In the genomic region with DNA sequence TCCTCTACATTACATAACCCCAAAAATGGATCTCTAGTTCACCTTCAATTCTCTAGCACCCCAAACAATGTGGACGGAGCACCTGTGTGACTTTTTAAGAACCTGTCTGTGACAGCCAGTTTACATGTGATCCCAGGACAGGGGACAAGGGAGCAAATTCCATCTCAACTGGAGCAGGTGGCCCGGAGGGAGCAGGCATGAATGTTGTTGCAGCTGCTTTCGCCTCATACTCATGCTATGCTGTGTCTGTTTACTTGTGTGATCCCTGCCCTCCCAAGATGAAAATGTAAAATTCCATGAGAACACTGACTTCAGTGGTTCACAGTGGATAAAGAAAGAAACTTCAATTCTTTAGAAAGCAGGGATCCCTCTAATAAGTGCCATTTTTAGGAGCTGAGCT, we compare ENCODE assay signal across 28 cellular contexts.
"Had no signal": no experiment of that assay in that cellular context is flagged by ENCODE, and none has a peak within 500 bp of the region (broad histone marks: within the 10 kb centered on the region; RNA-seq: fewer than 3 reads in every experiment).

No MANE protein-coding gene starts in this region.

- H3K4me1 ChIP-seq: adrenal gland, body of pancreas had no signal

- FAIRE-seq: colon, frontal cortex had no signal

- H3K9me3 ChIP-seq: adrenal gland, body of pancreas had no signal

- H3K27ac ChIP-seq: adrenal gland, body of pancreas had no signal

- ATAC-seq: activated CD4-positive, alpha-beta T cell treated with anti-CD3 and anti-CD28 coated beads for 36 hours; activated CD8-positive, alpha-beta T cell treated with anti-CD3 and anti-CD28 coated beads for 36 hours; activated naive CD8-positive, alpha-beta T cell treated with anti-CD3 and anti-CD28 coated beads, Interleukin-2, amount 50 U/mL, for 24 hours; body of pancreas; esophagus mucosa had no signal

- H3K36me3 ChIP-seq: adrenal gland had no signal

- H3K4me3 ChIP-seq: adrenal gland, body of pancreas had no signal

- H3K27me3 ChIP-seq: adrenal gland, body of pancreas had no signal

- DNase-seq: activated CD4-positive, alpha-beta T cell treated with anti-CD3 and anti-CD28 coated beads for 36 hours; activated CD4-positive, alpha-beta T cell treated with anti-CD3 and anti-CD28 coated beads, Interleukin-2, amount 10 ng/mL, durations not matched to agents 7 days and 5 days; activated CD4-positive, alpha-beta T cell treated with anti-CD3 and anti-CD28 coated beads, Interleukin-2, amount 50 U/mL, for 48 hours; activated CD4-positive, CD25-positive, alpha-beta regulatory T cell; activated CD4-positive, CD25-positive, alpha-beta regulatory T cell treated with anti-CD3 and anti-CD28 coated beads, Interleukin-2, amount 50 U/mL, for 72 hours; activated CD8-positive, alpha-beta memory T cell treated with anti-CD3 and anti-CD28 coated beads for 24 hours; activated CD8-positive, alpha-beta T cell treated with anti-CD3 and anti-CD28 coated beads for 36 hours; activated effector memory CD4-positive, alpha-beta T cell treated with anti-CD3 and anti-CD28 coated beads, Interleukin-2, amount 50 U/mL, for 16 hours; activated naive CD4-positive, alpha-beta T cell treated with anti-CD3 and anti-CD28 coated beads for 36 hours; activated naive CD8-positive, alpha-beta T cell treated with anti-CD3 and anti-CD28 coated beads for 36 hours; activated naive CD8-positive, alpha-beta T cell treated with anti-CD3 and anti-CD28 coated beads, Interleukin-2, amount 50 U/mL, for 24 hours; activated T-cell treated with anti-CD3 and anti-CD28 coated beads, Interleukin-2, amount 50 U/mL, for 1 hour; activated T-cell treated with anti-CD3 and anti-CD28 coated beads, Interleukin-2, amount 50 U/mL, for 48 hours; adrenal gland; amygdala; aorta; body of pancreas; caudate nucleus; cortex of kidney; dermis blood vessel endothelial cell; effector memory CD4-positive, alpha-beta T cell; endodermal cell; foreskin fibroblast; head of caudate nucleus; T-helper 2 cell had no signal
